19 cellular contexts compared by ENCODE assay signal in genomic region chr3:78940128-78940527, GRCh38.
"Had no signal": no experiment of that assay in that cellular context is flagged by ENCODE, and none has a peak within 500 bp of the region (broad histone marks: within the 10 kb centered on the region; RNA-seq: fewer than 3 reads in every experiment).

No MANE protein-coding gene starts in this region.

- H3K4me1 ChIP-seq: breast epithelium had no signal

- H3K4me2 ChIP-seq: PC-9 had no signal

- H3K27me3 ChIP-seq: breast epithelium had no signal

- ATAC-seq: activated CD4-positive, CD25-positive, alpha-beta regulatory T cell treated with anti-CD3 and anti-CD28 coated beads, Interleukin-2, amount 50 U/mL, for 24 hours; activated CD8-positive, alpha-beta T cell treated with anti-CD3 and anti-CD28 coated beads for 36 hours; activated T-cell treated with anti-CD3 and anti-CD28 coated beads, Interleukin-2, amount 50 U/mL, for 72 hours had no signal

- H2AFZ ChIP-seq: PC-9 had no signal

- H3K4me3 ChIP-seq: breast epithelium, PC-9 had no signal

- H3K27ac ChIP-seq: breast epithelium, PC-9 had no signal

- DNase-seq: activated CD4-positive, alpha-beta T cell treated with anti-CD3 and anti-CD28 coated beads for 4 hours; activated CD8-positive, alpha-beta memory T cell treated with anti-CD3 and anti-CD28 coated beads, Interleukin-2, amount 50 U/mL, for 4 hours; activated CD8-positive, alpha-beta T cell treated with anti-CD3 and anti-CD28 coated beads for 36 hours; activated gamma-delta T cell treated with Interleukin-2 at 50 U/mL for 16 hours; activated naive CD4-positive, alpha-beta T cell treated with anti-CD3 and anti-CD28 coated beads, Interleukin-2, amount 50 U/mL, for 16 hours; activated T-cell treated with anti-CD3 and anti-CD28 coated beads, Interleukin-2, amount 50 U/mL, for 72 hours; aorta; caudate nucleus; MV-4-11; NCI-H1092 treated with DMSO at 0.1 percent for 48 hours; NCI-H1417 treated with DMSO at 0.1 percent for 48 hours; NCI-H1694; NCI-H2029; NCI-H2107; NCI-H524 treated with DMSO at 0.1 percent for 48 hours; PC-9; SHP77 treated with DMSO at 0.1 percent for 48 hours had no signal

- H3K36me3 ChIP-seq: breast epithelium had no signal
